8 cellular contexts compared by ENCODE assay signal in the genomic region with DNA sequence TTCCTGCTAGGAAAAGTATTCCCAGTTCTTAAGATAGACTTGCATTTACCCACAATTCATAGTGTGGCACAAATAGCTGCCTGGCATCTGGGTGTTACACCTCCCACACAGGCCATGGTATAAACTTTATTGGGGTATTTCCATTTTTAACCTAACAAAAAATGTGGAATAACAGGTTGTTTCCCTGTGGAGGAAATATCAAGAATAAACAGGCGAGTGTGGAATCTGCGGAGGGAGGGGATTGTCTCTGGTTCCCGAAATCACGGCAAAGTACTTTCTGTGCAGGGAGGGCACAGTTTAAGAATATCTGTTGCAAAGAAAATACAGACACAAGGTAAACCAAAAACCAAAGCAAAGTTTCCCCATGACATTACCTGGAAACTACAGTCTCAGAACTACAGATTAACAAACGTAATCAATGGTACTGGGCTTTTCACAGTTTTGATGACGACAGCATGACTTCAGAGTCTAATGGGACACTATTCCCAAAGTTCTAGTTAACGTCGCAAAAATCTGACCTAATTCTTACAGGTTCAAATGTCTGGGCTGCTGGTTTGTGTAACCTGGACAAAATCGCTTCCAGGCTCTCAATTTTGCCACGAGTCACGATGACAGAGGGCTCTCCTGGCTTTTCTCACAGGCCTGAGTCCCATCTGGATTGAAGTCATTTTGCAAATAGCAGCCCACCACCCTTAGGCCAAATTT. TPM values are rescaled to one million over a fixed set of nuclear protein-coding genes. Genes with fewer than 3 reads are reported as not detected.
DNase-seq lines count a peak whose midpoint lies in the region; ATAC-seq and TF ChIP-seq lines count a peak whose summit lies in the region.

No MANE protein-coding gene starts in this region.

- peak overlapping the region; percentile 87 to 96 (median 95) for H3K27ac Mint-ChIP-seq in CD4-positive, alpha-beta memory T cell
- H3K27ac Mint-ChIP-seq in neural progenitor cell, result peak overlapping the region; percentile 50

- peak in 2 of 5 donors; percentile 7 to 52 for DNase-seq in CD4-positive, alpha-beta memory T cell
- DNase-seq in neural progenitor cell (ENCODE audit: low spot score), result no peak
- DNase-seq in GOT3 (lab: John Stamatoyannopoulos, UW), result no peak
- DNase-seq in LoVo (ENCODE audit: low spot score), result no peak
- DNase-seq in activated gamma-delta T cell (lab: John Stamatoyannopoulos, UW), result no peak

- H3K9me3 ChIP-seq in CD4-positive, alpha-beta memory T cell (ENCODE audit: control insufficient read depth in 1 of 2, low read length in 2 of 2), result no peaks in the 10 kb centered on the region
- H3K9me3 ChIP-seq in OCI-LY1 (ENCODE audit: low read length) (no peaks in the 10 kb centered on the region), endocrine pancreas (ENCODE audit: control insufficient read depth, low read length) (no peaks in the 10 kb centered on the region), neural progenitor cell (ENCODE audit: low read depth) (no peaks in the 10 kb centered on the region)

- no peak overlapping the region for H2AFZ ChIP-seq in OCI-LY1 (ENCODE audit: low read length)
- H2AFZ ChIP-seq in neural progenitor cell (replicated peaks), result no peak overlapping the region

- TF ChIP-seq CTCF in OCI-LY1 (IDR thresholded peaks at IDR 0.05; ENCODE audit: low read length) (no peak), neural progenitor cell (IDR thresholded peaks at IDR 0.05) (no peak)

- peak overlapping the region; percentile 81 for H3K27ac ChIP-seq in CD4-positive, alpha-beta memory T cell (ENCODE audit: low read depth, low read length)
- H3K27ac ChIP-seq in OCI-LY1 (ENCODE audit: low read depth, low read length, poor library complexity, severe bottlenecking) (peak overlapping the region; percentile 65), neural progenitor cell (no peak overlapping the region)

- H4K20me1 ChIP-seq in OCI-LY1 (ENCODE audit: insufficient read depth, low read length) (0 out of 2 replicates have a peak, but pooled peaks cover 4% of the 10 kb centered on the region), neural progenitor cell (ENCODE audit: low read depth) (peaks cover 56% of the 10 kb centered on the region)

- H3K4me1 Mint-ChIP-seq in CD4-positive, alpha-beta memory T cell, result peaks cover 40 to 69% (median 61%) of the 10 kb centered on the region in 4 donors
- peaks cover 43% of the 10 kb centered on the region for H3K4me1 Mint-ChIP-seq in neural progenitor cell

- peak overlapping the region; percentile 88 to 98 (median 94) for H3K4me3 Mint-ChIP-seq in CD4-positive, alpha-beta memory T cell
- peak overlapping the region; percentile 95 for H3K4me3 Mint-ChIP-seq in neural progenitor cell

- peaks cover 4 to 23% of the 10 kb centered on the region in 2 donors for H3K36me3 Mint-ChIP-seq in CD4-positive, alpha-beta memory T cell
- H3K36me3 Mint-ChIP-seq in neural progenitor cell, result peaks cover 12% of the 10 kb centered on the region

- intact Hi-C loops in CD4-positive, alpha-beta memory T cell (cut with micrococcal nuclease), result loop anchor here (5.0 kb wide), 2 partner anchors 100 to 130 kb away; a partner anchor contains a TSS

- H3K9ac ChIP-seq in OCI-LY1 (ENCODE audit: low read length) (peak overlapping the region; percentile 75), endocrine pancreas (ENCODE audit: control insufficient read depth, insufficient read depth, low read length) (peak overlapping the region; percentile 97), neural progenitor cell (peak overlapping the region; percentile 86)

- H3K4me1 ChIP-seq in CD4-positive, alpha-beta memory T cell (ENCODE audit: insufficient read depth, low read length), result peaks cover 64% of the 10 kb centered on the region
- peaks cover 86% of the 10 kb centered on the region for H3K4me1 ChIP-seq in OCI-LY1 (ENCODE audit: insufficient read depth, low read length, severe bottlenecking)
- H3K4me1 ChIP-seq in endocrine pancreas (ENCODE audit: control insufficient read depth, insufficient read depth, low read length), result peaks cover 18% of the 10 kb centered on the region
- H3K4me1 ChIP-seq in neural progenitor cell, result peaks cover 19% of the 10 kb centered on the region

- H3F3A ChIP-seq in OCI-LY1 (ENCODE audit: insufficient read depth, low read length), result no peaks in the 10 kb centered on the region
- peaks cover 4% of the 10 kb centered on the region for H3F3A ChIP-seq in neural progenitor cell (ENCODE audit: low read depth)

- POLR2A ChIA-PET in CD4-positive, alpha-beta memory T cell (lab: Charles Lee; ENCODE audit: partially characterized antibody), result interaction anchor here (1.2 to 2.9 kb wide), 8 partner anchors 8 to 330 kb away, joined by 3 to 37 read pairs (median 12); a partner anchor contains a TSS

- no peaks in the 10 kb centered on the region for H3K9me2 ChIP-seq in OCI-LY1 (ENCODE audit: low read depth, low read length)

- no peaks in the 10 kb centered on the region for H3K27me3 ChIP-seq in CD4-positive, alpha-beta memory T cell (ENCODE audit: insufficient read depth, low read length)
- H3K27me3 ChIP-seq in OCI-LY1 (ENCODE audit: insufficient read depth, low read length) (no peaks in the 10 kb centered on the region), endocrine pancreas (ENCODE audit: control insufficient read depth, insufficient read depth, low read length) (no peaks in the 10 kb centered on the region), neural progenitor cell (no peaks in the 10 kb centered on the region)

- peak overlapping the region; percentile 95 for H3K4me2 ChIP-seq in OCI-LY1 (ENCODE audit: low read length)
- peak overlapping the region; percentile 98 for H3K4me2 ChIP-seq in neural progenitor cell

- no peak for ATAC-seq in GM21447 (IDR thresholded peaks at IDR 0.05; ENCODE audit: unreplicated experiment)

- no peaks in the 10 kb centered on the region for H3K27me3 Mint-ChIP-seq in CD4-positive, alpha-beta memory T cell
- peaks cover 3% of the 10 kb centered on the region for H3K27me3 Mint-ChIP-seq in neural progenitor cell (ENCODE audit: insufficient read depth, low read depth)

- H3K9me3 Mint-ChIP-seq in CD4-positive, alpha-beta memory T cell, result no peaks in the 10 kb centered on the region
- no peaks in the 10 kb centered on the region for H3K9me3 Mint-ChIP-seq in neural progenitor cell

- H3K4me3 ChIP-seq in CD4-positive, alpha-beta memory T cell (ENCODE audit: low read length in 2 of 2), result peak overlapping the region; percentile 45 to 62
- H3K4me3 ChIP-seq in OCI-LY1 (ENCODE audit: low read depth, low read length, poor library complexity, severe bottlenecking), result peak overlapping the region; percentile 96
- peak overlapping the region; percentile 96 for H3K4me3 ChIP-seq in endocrine pancreas (ENCODE audit: control insufficient read depth, insufficient read depth, low read length)
- peak overlapping the region; percentile 90 for H3K4me3 ChIP-seq in neural progenitor cell

- CTCF ChIA-PET in CD4-positive, alpha-beta memory T cell (lab: Charles Lee; ENCODE audit: partially characterized antibody), result interaction anchor here (1.0 to 1.7 kb wide), 3 partner anchors 33 to 387 kb away, joined by 3 to 7 read pairs (median 3); no protein-coding TSS in a partner anchor

- peaks cover 59% of the 10 kb centered on the region for H3K79me2 ChIP-seq in OCI-LY1 (ENCODE audit: insufficient read depth, low read length)
- H3K79me2 ChIP-seq in neural progenitor cell (ENCODE audit: low read depth), result peaks cover 71% of the 10 kb centered on the region

- no peaks in the 10 kb centered on the region for H3K36me3 ChIP-seq in CD4-positive, alpha-beta memory T cell (ENCODE audit: insufficient read depth, low read length)
- peaks cover 38% of the 10 kb centered on the region for H3K36me3 ChIP-seq in OCI-LY1 (ENCODE audit: insufficient read depth, low read length)
- no peaks in the 10 kb centered on the region for H3K36me3 ChIP-seq in endocrine pancreas (ENCODE audit: control insufficient read depth, insufficient read depth, low read length)
- no peaks in the 10 kb centered on the region for H3K36me3 ChIP-seq in neural progenitor cell

RNA-seq across cellular contexts. Expression of a gene that starts 1.4 kb away (rescaled TPM):
- total RNA-seq in CD4-positive, alpha-beta memory T cell, result 10 to 100 TPM; 84.9 to 92.9 TPM
- 100 to 1,000 TPM; 109 to 196 TPM for polyA plus RNA-seq in CD4-positive, alpha-beta memory T cell
- total RNA-seq in neural progenitor cell (ENCODE audit: low replicate concordance), result 162 and 179 TPM in 2 replicates

RNA-seq across cellular contexts. Expression of a gene that starts 58.6 kb away (rescaled TPM):
- total RNA-seq in CD4-positive, alpha-beta memory T cell, result 10 to 100 TPM; 45.1 to 45.6 TPM
- polyA plus RNA-seq in CD4-positive, alpha-beta memory T cell, result 10 to 100 TPM; 27.3 to 46.0 TPM
- total RNA-seq in neural progenitor cell (ENCODE audit: low replicate concordance), result 9.1 and 16.1 TPM in 2 replicates

RNA-seq across cellular contexts. Expression of a gene that starts 58.8 kb away (rescaled TPM):
- 10 to 100 TPM; 78.3 to 87.3 TPM for total RNA-seq in CD4-positive, alpha-beta memory T cell
- polyA plus RNA-seq in CD4-positive, alpha-beta memory T cell, result 100 to 1,000 TPM in 1 of 2 donors, 10 to 100 TPM in 1; 94.3 to 111 TPM
- 55.9 and 106 TPM in 2 replicates for total RNA-seq in neural progenitor cell (ENCODE audit: low replicate concordance)
